7 cellular contexts compared by ENCODE assay signal in the genomic region with DNA sequence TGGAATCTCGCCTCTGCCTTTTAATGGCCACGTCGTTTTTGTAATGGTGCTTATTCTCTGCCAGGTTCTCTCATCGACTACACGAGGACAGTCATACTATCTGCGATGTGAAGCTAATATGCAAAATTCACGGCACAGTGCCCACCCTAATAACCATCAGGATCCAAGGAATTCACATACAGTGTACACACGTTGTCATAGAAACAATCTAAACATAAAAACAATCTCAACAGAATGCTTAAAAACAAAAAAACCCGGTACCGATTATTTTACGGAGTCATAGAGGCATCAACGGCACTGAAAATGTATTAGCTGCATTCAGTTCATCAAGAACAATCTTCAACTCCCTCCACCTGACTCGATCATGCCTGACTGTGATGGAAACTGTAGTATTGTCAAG. TPM values are rescaled to one million over a fixed set of nuclear protein-coding genes. Genes with fewer than 3 reads are reported as not detected.
DNase-seq lines count a peak whose midpoint lies in the region; ATAC-seq and TF ChIP-seq lines count a peak whose summit lies in the region.

No MANE protein-coding gene starts in this region.

- ATAC-seq in GM18511 (IDR thresholded peaks at IDR 0.05; ENCODE audit: unreplicated experiment): peak; percentile 8
- peak; percentile 1 for ATAC-seq in HG02852 (IDR thresholded peaks at IDR 0.05; ENCODE audit: unreplicated experiment)
- ATAC-seq in T-helper 17 cell: peak; percentile 13

- TF ChIP-seq POLR2A in prostate gland (IDR thresholded peaks at IDR 0.05): no peak

- intact Hi-C loops in prostate gland (cut with DNase I): loop anchor here (2.0 to 10.0 kb wide), 4 partner anchors 89 to 637 kb away; a partner anchor contains a TSS

- peaks cover 27% of the 10 kb centered on the region for H3K4me1 Mint-ChIP-seq in T-helper 17 cell

- peak overlapping the region; percentile 45 to 54 for H3K4me3 ChIP-seq in prostate gland

- H3K27ac ChIP-seq in prostate gland: peak overlapping the region; percentile 74 to 84

- H3K27me3 ChIP-seq in prostate gland (replicated peaks; ENCODE audit: insufficient read depth): no peaks in the 10 kb centered on the region

- WGBS in prostate gland: 2% methylated on average over 13 of the region's 13 CpGs

- H3K4me3 Mint-ChIP-seq in T-helper 17 cell: peak overlapping the region; percentile 90

- peak overlapping the region; percentile 99 for H3K27ac Mint-ChIP-seq in T-helper 17 cell

- H3K4me1 ChIP-seq in prostate gland (replicated peaks): no peaks in the 10 kb centered on the region

- H3K9me3 ChIP-seq in T-helper 17 cell (ENCODE audit: control insufficient read depth, low read length, poor library complexity, severe bottlenecking) (peaks cover 7% of the 10 kb centered on the region), prostate gland (no peaks in the 10 kb centered on the region)

- DNase-seq in T-helper 17 cell (no peak), fibroblast of the conjunctiva (ENCODE audit: low read depth) (peak; percentile 12), prostate gland (ENCODE audit: low spot score) (no peak), NCI-H187 treated with DMSO at 0.1 percent for 48 hours (lab: John Stamatoyannopoulos, UW) (no peak), middle frontal gyrus (ENCODE audit: extremely low spot score, low spot score) (no peak)

- no peak for TF ChIP-seq CTCF in prostate gland (IDR thresholded peaks at IDR 0.05)

- H3K36me3 ChIP-seq in prostate gland: no peaks in the 10 kb centered on the region

- peaks cover 2% of the 10 kb centered on the region for H3K36me3 Mint-ChIP-seq in T-helper 17 cell (ENCODE audit: low read depth)

- H3K27me3 Mint-ChIP-seq in T-helper 17 cell: peaks cover 6% of the 10 kb centered on the region

RNA-seq across cellular contexts. Expression of a gene that starts 0.7 kb away (rescaled TPM):
- total RNA-seq in T-helper 17 cell (10 to 100 TPM; 23.7 to 30.6 TPM), prostate gland (10 to 100 TPM; 30.0 to 43.0 TPM)

RNA-seq across cellular contexts. Expression of a gene that starts 59.8 kb away (rescaled TPM):
- total RNA-seq in T-helper 17 cell (under 1 TPM; 0.90 to 0.96 TPM), prostate gland (1 to 10 TPM; 3.4 to 5.2 TPM)
